Comparison of ENCODE assay signal across 4 cellular contexts in genomic region chr16:21289789-21290188, GRCh38.
TF ChIP-seq lines count a peak whose summit lies in the region.

No MANE protein-coding gene starts in this region.

TF ChIP-seq in A549, 52 proteins besides CTCF, POLR2A, EP300 and RAD21:
- peak; percentile 73 for TF ChIP-seq MAFK (IDR thresholded peaks at IDR 0.05; ENCODE audit: partially characterized antibody)

TF ChIP-seq in HEK293, 187 proteins besides CTCF, POLR2A, EP300 and RAD21:
- 0 out of 2 replicates have a peak, but pooled peaks have one; percentile 7 for TF ChIP-seq SP2 (tag by site-specific recombination; IDR thresholded peaks at IDR 0.05)

TF ChIP-seq in K562, 482 proteins besides CTCF, POLR2A, EP300 and RAD21:
- TF ChIP-seq RBM25 (IDR thresholded peaks at IDR 0.05; ENCODE audit: low read depth, low read length, severe bottlenecking) (peak; percentile 27), ASH1L (IDR thresholded peaks at IDR 0.05; ENCODE audit: borderline replicate concordance, low read depth, partially characterized antibody) (peak; percentile 82), C11orf30 (IDR thresholded peaks at IDR 0.05; ENCODE audit: low read depth) (peak; percentile 59), SP1 (CRISPR knock-in tag; IDR thresholded peaks at IDR 0.05) (peak; percentile 38; the same call in 1 of the 2 replicates), MAFG (tag; conservative IDR thresholded peaks at IDR 0.05) (peak; percentile 54), NFYB (IDR thresholded peaks at IDR 0.05; ENCODE audit: extremely low read depth, insufficient read length) (peak; percentile 67), ZNF316 (IDR thresholded peaks at IDR 0.05) (peak; percentile 86), CC2D1A (IDR thresholded peaks at IDR 0.05) (peak; percentile 57)

TF ChIP-seq in HepG2, 621 proteins besides CTCF, POLR2A, EP300 and RAD21:
- TF ChIP-seq MAFF (IDR thresholded peaks at IDR 0.05; ENCODE audit: low read depth, low read length) (0 out of 2 replicates have a peak, but pooled peaks have one; percentile 20), MAFK (conservative IDR thresholded peaks at IDR 0.05 in 1 of 2, IDR thresholded peaks at IDR 0.05 in 1 of 2; ENCODE audit: low read length in 2 of 2) (peak in 1 of 2 experiments; percentile 41; a peak in 2 of 4 replicates), NFYC (CRISPR knock-in tag; IDR thresholded peaks at IDR 0.05) (peak; percentile 36; the same call in 1 of the 2 replicates), NFYB (CRISPR knock-in tag; IDR thresholded peaks at IDR 0.05) (peak; percentile 57; the same call in 1 of the 2 replicates)
